ENCODE assay signal across 1 cellular context in genomic region chr2:47568164-47568861, GRCh38.
TF ChIP-seq lines count a peak whose summit lies in the region.

No MANE protein-coding gene starts in this region.

TF ChIP-seq in HepG2, 621 proteins besides CTCF, POLR2A, EP300 and RAD21 (continued from another document):
- TF ChIP-seq ZNF12 (CRISPR knock-in tag; IDR thresholded peaks at IDR 0.05) (no peak), RFX1 (IDR thresholded peaks at IDR 0.05) (peak; percentile 28; the same call in 1 of the 2 replicates), ZNF629 (CRISPR knock-in tag; conservative IDR thresholded peaks at IDR 0.05) (no peak), POGZ (CRISPR knock-in tag; IDR thresholded peaks at IDR 0.05) (no peak), GPBP1L1 (CRISPR knock-in tag; IDR thresholded peaks at IDR 0.05) (no peak), SMAD3 (CRISPR knock-in tag; IDR thresholded peaks at IDR 0.05) (no peak), ZNF546 (CRISPR knock-in tag; conservative IDR thresholded peaks at IDR 0.05) (no peak), ZNF570 (CRISPR knock-in tag; IDR thresholded peaks at IDR 0.05; ENCODE audit: borderline replicate concordance) (no peak), ZNF597 (CRISPR knock-in tag; IDR thresholded peaks at IDR 0.05) (no peak), HNF4A (CRISPR knock-in tag; IDR thresholded peaks at IDR 0.05) (no peak), ZNF792 (CRISPR knock-in tag; IDR thresholded peaks at IDR 0.05) (no peak)
